In the genomic region with DNA sequence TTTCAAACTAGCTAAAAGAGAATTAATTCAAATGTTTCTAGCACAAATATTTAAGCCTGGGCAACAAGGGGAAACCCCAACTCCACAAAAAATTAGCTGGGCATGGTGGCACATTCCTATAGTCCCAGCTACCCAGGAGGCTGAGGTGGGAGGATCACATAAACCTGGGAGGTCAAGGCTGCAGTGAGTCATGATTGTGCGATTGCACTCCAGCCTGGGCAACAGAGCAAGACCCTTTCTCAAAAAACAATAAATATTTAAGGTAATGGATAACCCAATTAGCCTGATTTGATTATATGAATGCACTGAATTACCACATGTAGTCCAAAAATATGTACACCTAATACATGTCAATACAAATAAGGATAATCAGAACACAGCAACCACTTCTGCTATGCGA, we compare ENCODE assay signal across 36 cellular contexts. TPM values are rescaled to one million over a fixed set of nuclear protein-coding genes. Genes with fewer than 3 reads are reported as not detected.
"Had no signal": no experiment of that assay in that cellular context is flagged by ENCODE, and none has a peak within 500 bp of the region (broad histone marks: within the 10 kb centered on the region; RNA-seq: fewer than 3 reads in every experiment).

No MANE protein-coding gene starts in this region.

- H3K27ac ChIP-seq: neutrophil, pancreas, prostate gland, right atrium auricular region, skin epidermis, spleen, stomach, thoracic aorta, thyroid gland, tibial nerve, upper lobe of left lung, vagina had no signal

- H3K9me3 ChIP-seq: neutrophil, pancreas, prostate gland, right atrium auricular region, stomach, thoracic aorta, thyroid gland, tibial nerve, upper lobe of left lung, vagina had no signal

- H3K36me3 ChIP-seq: pancreas, prostate gland had no signal

- ATAC-seq: naive thymus-derived CD8-positive, alpha-beta T cell; natural killer cell treated with Interleukin-12 subunit alpha and Interleukin-12 subunit beta and Interleukin-15 and Interleukin-18, amount 100 ng/mL, for 72 hours; pancreas; sciatic nerve; stimulated activated effector memory CD8-positive, alpha-beta T cell treated with anti-CD3 and anti-CD28 coated beads, Interleukin-12 subunit alpha, Interleukin-12 subunit beta, amount 100 ng/mL, for 72 hours; stimulated activated naive B cell treated with anti-CD40 and anti-IgM and Interleukin-4, amounts not matched to agents 10 μg/mL and 1 μg/mL and 100 μg/mL, for 72 hours had no signal

- H3K4me3 ChIP-seq: pancreas, prostate gland, right atrium auricular region, skin epidermis, smooth muscle cell, spleen, stomach, thoracic aorta, thyroid gland, tibial nerve, upper lobe of left lung, vagina had no signal

- H3K27me3 ChIP-seq: neutrophil, pancreas, right atrium auricular region, spleen, stomach, thyroid gland, tibial nerve, upper lobe of left lung, vagina had no signal

- DNase-seq: naive B cell; naive thymus-derived CD8-positive, alpha-beta T cell; nephron progenitor cell; nucleus accumbens; pancreas; retina; spleen; stimulated activated CD4-positive, alpha-beta T cell treated with anti-CD3 and anti-CD28 coated beads, Interleukin-12 subunit alpha, Interleukin-12 subunit beta, amount 100 ng/mL, for 4 hours; stimulated activated CD4-positive, alpha-beta T cell treated with anti-CD3 and anti-CD28 coated beads, Interleukin-1b, Interleukin-23, amount 100 ng/mL, for 48 hours; stimulated activated CD4-positive, alpha-beta T cell treated with anti-CD3 and anti-CD28 coated beads, Interleukin-4, amount 100 ng/mL, for 24 hours; stimulated activated naive B cell treated with anti-CD40 and anti-IgM and Interleukin-4, amounts not matched to agents 10 μg/mL and 1 μg/mL and 100 μg/mL, for 72 hours; stimulated activated naive CD4-positive, alpha-beta T cell treated with Interleukin-2 at 50 U/mL for 16 hours; stomach; thyroid gland; trophoblast cell; upper lobe of left lung had no signal

- H3K4me2 ChIP-seq: smooth muscle cell had no signal

- FAIRE-seq: pancreas, urothelium cell line had no signal

- H3K4me1 ChIP-seq: prostate gland, right atrium auricular region, thyroid gland, vagina had no signal

RNA-seq across cellular contexts. Expression of a gene that starts 56.0 kb away (rescaled TPM):
- total RNA-seq: naive thymus-derived CD8-positive, alpha-beta T cell; neural crest cell; omental fat pad; osteocyte; pancreas; posterior vena cava; prostate gland; pulmonary artery endothelial cell; right atrium auricular region; sciatic nerve; spleen; stomach; subcutaneous adipose tissue; temporal lobe; thoracic aorta; tibial nerve; upper lobe of left lung; ureter; vagina had no signal
- polyA plus RNA-seq: naive thymus-derived CD8-positive, alpha-beta T cell; pancreas had no signal
